Comparison of ENCODE assay signal across 8 cellular contexts in genomic region chr10:122142652-122143237, GRCh38.
DNase-seq lines count a peak whose midpoint lies in the region; ATAC-seq, FAIRE-seq and TF ChIP-seq lines count a peak whose summit lies in the region.

No MANE protein-coding gene starts in this region.

- H3K27ac Mint-ChIP-seq in activated CD4-positive, alpha-beta T cell treated with anti-CD3 and anti-CD28 coated beads, Interleukin-2, amount 10 ng/mL, durations not matched to agents 24 days and 14 days, result no peak overlapping the region

- no peak overlapping the region for H3K4me3 Mint-ChIP-seq in activated CD4-positive, alpha-beta T cell treated with anti-CD3 and anti-CD28 coated beads, Interleukin-2, amount 10 ng/mL, durations not matched to agents 24 days and 14 days

- in situ Hi-C loops in ACHN (cut with HindIII; ENCODE audit: low pct_ligation_motif_present, low pct_unique_long_range_greater_than_20kb, low sequenced_read_pairs), result no loop called here

- no peaks in the 10 kb centered on the region for H3K4me1 Mint-ChIP-seq in activated CD4-positive, alpha-beta T cell treated with anti-CD3 and anti-CD28 coated beads, Interleukin-2, amount 10 ng/mL, durations not matched to agents 24 days and 14 days

- ATAC-seq in GM18870 (IDR thresholded peaks at IDR 0.05; ENCODE audit: unreplicated experiment) (no peak), GM21423 (IDR thresholded peaks at IDR 0.05; ENCODE audit: unreplicated experiment) (no peak)

- intact Hi-C loops in activated CD4-positive, alpha-beta T cell treated with anti-CD3 and anti-CD28 coated beads, Interleukin-2, amount 10 ng/mL, durations not matched to agents 24 days and 14 days (cut with micrococcal nuclease), result no loop called here

- DNase-seq in ACHN, result peak; percentile 29
- peak; percentile 47 for DNase-seq in GM19239 (ENCODE audit: insufficient read length, low spot score)
- peak; percentile 75 for DNase-seq in activated CD4-positive, alpha-beta T cell treated with anti-CD3 and anti-CD28 coated beads, Interleukin-2, amount 10 ng/mL, durations not matched to agents 24 days and 14 days
- DNase-seq in fibroblast of mammary gland (ENCODE audit: low read depth), result no peak
- DNase-seq in putamen (ENCODE audit: low spot score), result peak; percentile 61
- no peak for DNase-seq in NCI-H2171 treated with DMSO at 0.1 percent for 48 hours (lab: John Stamatoyannopoulos, UW)

- H3K27me3 Mint-ChIP-seq in activated CD4-positive, alpha-beta T cell treated with anti-CD3 and anti-CD28 coated beads, Interleukin-2, amount 10 ng/mL, durations not matched to agents 24 days and 14 days, result no peaks in the 10 kb centered on the region

- no peak for FAIRE-seq in GM19239 (lab: Jason Lieb, UNC)

- H3K36me3 Mint-ChIP-seq in activated CD4-positive, alpha-beta T cell treated with anti-CD3 and anti-CD28 coated beads, Interleukin-2, amount 10 ng/mL, durations not matched to agents 24 days and 14 days (ENCODE audit: low read depth), result no peaks in the 10 kb centered on the region

- peak; percentile 84 for TF ChIP-seq CTCF in fibroblast of mammary gland (conservative IDR thresholded peaks at IDR 0.05; ENCODE audit: control insufficient read depth, insufficient read depth, low read depth, low read length)

- no peaks in the 10 kb centered on the region for H3K9me3 Mint-ChIP-seq in activated CD4-positive, alpha-beta T cell treated with anti-CD3 and anti-CD28 coated beads, Interleukin-2, amount 10 ng/mL, durations not matched to agents 24 days and 14 days

- no peak overlapping the region for H3K4me3 ChIP-seq in fibroblast of mammary gland (ENCODE audit: control insufficient read depth, low read depth, low read length)

Comparison
In these comparisons a context has a peak if more than half of its experiments do, and no peak if none do; other contexts are left out.
1. DNase-seq: peak in ACHN (single experiment), GM19239 (single experiment), activated CD4-positive, alpha-beta T cell treated with anti-CD3 and anti-CD28 coated beads, Interleukin-2, amount 10 ng/mL, durations not matched to agents 24 days and 14 days (single experiment) and putamen (single experiment); none in fibroblast of mammary gland (single experiment) and NCI-H2171 treated with DMSO at 0.1 percent for 48 hours (single experiment).